10 cellular contexts compared by ENCODE assay signal in genomic region chr6:111724039-111724438, GRCh38.
DNase-seq lines count a peak whose midpoint lies in the region; ATAC-seq and TF ChIP-seq lines count a peak whose summit lies in the region.
"Had no signal": no experiment of that assay in that cellular context is flagged by ENCODE, and none has a peak within 500 bp of the region (broad histone marks: within the 10 kb centered on the region; RNA-seq: fewer than 3 reads in every experiment).

No MANE protein-coding gene starts in this region.

- no peak overlapping the region for H3K4me3 Mint-ChIP-seq in endodermal cell

- no peaks in the 10 kb centered on the region for H3K27me3 ChIP-seq in effector memory CD4-positive, alpha-beta T cell (replicated peaks; ENCODE audit: control insufficient read depth, insufficient read depth, low read length, poor library complexity, severe bottlenecking)
- H3K27me3 ChIP-seq in endodermal cell (ENCODE audit: control insufficient read depth, insufficient read depth, low read length, poor library complexity, severe bottlenecking), result no peaks in the 10 kb centered on the region
- H3K27me3 ChIP-seq: tibial artery had no signal

- H3K9me3 ChIP-seq in effector memory CD4-positive, alpha-beta T cell (ENCODE audit: control insufficient read depth, low read length), result no peaks in the 10 kb centered on the region
- peaks cover 9% of the 10 kb centered on the region for H3K9me3 ChIP-seq in endodermal cell (ENCODE audit: control insufficient read depth, low read length)
- H3K9me3 ChIP-seq: tibial artery had no signal

- no peaks in the 10 kb centered on the region for H3K4me1 Mint-ChIP-seq in endodermal cell

- peaks cover 28% of the 10 kb centered on the region for H3K36me3 Mint-ChIP-seq in endodermal cell (ENCODE audit: low read depth)

- peak; percentile 23 for ATAC-seq in GM18517 (IDR thresholded peaks at IDR 0.05; ENCODE audit: unreplicated experiment)
- ATAC-seq in GM21447 (IDR thresholded peaks at IDR 0.05; ENCODE audit: unreplicated experiment), result peak; percentile 12
- peak; percentile 14 for ATAC-seq in HG03280 (IDR thresholded peaks at IDR 0.05; ENCODE audit: unreplicated experiment)

- peaks cover 12% of the 10 kb centered on the region for H3K36me3 ChIP-seq in effector memory CD4-positive, alpha-beta T cell (ENCODE audit: control insufficient read depth, insufficient read depth, low read length)
- peaks cover 9% of the 10 kb centered on the region for H3K36me3 ChIP-seq in endodermal cell (ENCODE audit: control insufficient read depth, insufficient read depth, low read length)
- H3K36me3 ChIP-seq: tibial artery had no signal

- peak overlapping the region; percentile 31 for H3K4me3 ChIP-seq in effector memory CD4-positive, alpha-beta T cell (ENCODE audit: insufficient read depth, low read depth, low read length, poor library complexity, severe bottlenecking)
- no peak overlapping the region for H3K4me3 ChIP-seq in endodermal cell (ENCODE audit: low read length)
- H3K4me3 ChIP-seq: tibial artery had no signal

- peaks cover 5% of the 10 kb centered on the region for H3K9me3 Mint-ChIP-seq in endodermal cell

- no peak overlapping the region for H3K27ac Mint-ChIP-seq in endodermal cell

- peak overlapping the region; percentile 46 for H3K27ac ChIP-seq in effector memory CD4-positive, alpha-beta T cell (ENCODE audit: insufficient read depth, low read length, poor library complexity, severe bottlenecking)
- H3K27ac ChIP-seq in endodermal cell (ENCODE audit: low read depth, low read length), result no peak overlapping the region
- H3K27ac ChIP-seq: tibial artery had no signal

- 89 to 92% methylated on average over 2 to 5 of the region's 5 CpGs for WGBS in endodermal cell (ENCODE audit: insufficient coverage in 1 of 2, insufficient read length in 1 of 2), 2 experiments

- no peak for TF ChIP-seq CTCF in endodermal cell (conservative IDR thresholded peaks at IDR 0.05)

- no peak for DNase-seq in effector memory CD4-positive, alpha-beta T cell
- DNase-seq in germinal center (ENCODE audit: low spot score) (no peak), iPS-NIHi11 (ENCODE audit: low spot score) (no peak), endodermal cell (no peak), NOMO-1 treated with DMSO at 0.1 percent for 48 hours (lab: John Stamatoyannopoulos, UW; ENCODE audit: unreplicated experiment) (no peak)
- DNase-seq: NCI-H526, tibial artery had no signal

- no peaks in the 10 kb centered on the region for H3K27me3 Mint-ChIP-seq in endodermal cell (ENCODE audit: insufficient read depth)

- peaks cover 36% of the 10 kb centered on the region for H3K4me1 ChIP-seq in effector memory CD4-positive, alpha-beta T cell (ENCODE audit: control insufficient read depth, insufficient read depth, low read length, poor library complexity, severe bottlenecking)
- no peaks in the 10 kb centered on the region for H3K4me1 ChIP-seq in endodermal cell (ENCODE audit: control insufficient read depth, insufficient read depth, low read length)

- H3K9ac ChIP-seq in endodermal cell (ENCODE audit: extremely low read depth, low read length, poor library complexity, severe bottlenecking), result no peak overlapping the region
